In the genomic region with DNA sequence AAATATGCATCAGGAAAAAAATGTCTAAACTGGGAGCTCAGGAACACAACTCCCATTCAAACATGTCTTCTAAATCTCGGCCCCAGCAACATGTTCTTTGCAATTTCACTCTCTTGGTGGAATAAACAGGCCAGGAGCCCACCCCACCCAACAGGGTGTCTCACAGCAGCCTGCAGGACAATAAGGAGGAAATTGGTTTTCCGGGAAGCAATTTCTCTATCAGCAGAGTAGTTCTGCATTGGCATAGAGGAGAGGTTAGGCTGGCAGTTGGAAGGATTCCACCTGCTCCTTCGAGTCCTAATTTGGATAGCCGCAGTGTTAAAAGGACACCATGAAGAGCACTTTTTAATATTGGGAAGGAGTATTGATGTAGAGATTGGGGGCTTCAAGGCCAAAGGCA, we compare ENCODE assay signal across 27 cellular contexts. TPM values are rescaled to one million over a fixed set of nuclear protein-coding genes. Genes with fewer than 3 reads are reported as not detected.
DNase-seq lines count a peak whose midpoint lies in the region; ATAC-seq and TF ChIP-seq lines count a peak whose summit lies in the region.
"Had no signal": no experiment of that assay in that cellular context is flagged by ENCODE, and none has a peak within 500 bp of the region (broad histone marks: within the 10 kb centered on the region; RNA-seq: fewer than 3 reads in every experiment).

No MANE protein-coding gene starts in this region.

- peaks cover 0 to 11% of the 10 kb centered on the region in 2 donors for H3K4me1 ChIP-seq in breast epithelium
- H3K4me1 ChIP-seq in mammary epithelial cell (ENCODE audit: insufficient read depth, low read length), result peaks cover 18% of the 10 kb centered on the region
- H3K4me1 ChIP-seq in GM23338 (ENCODE audit: insufficient read depth), result peaks cover 21% of the 10 kb centered on the region
- H3K4me1 ChIP-seq: BE2C, SJCRH30 had no signal

- H2AFZ ChIP-seq in mammary epithelial cell (ENCODE audit: low read depth, low read length) (no peak overlapping the region), GM23338 (no peak overlapping the region)
- H2AFZ ChIP-seq: PC-9 had no signal

- 55% methylated on average over 4 of the region's 4 CpGs for WGBS in mammary epithelial cell (ENCODE audit: low coverage, missing lambda C conversion rate)

- H3K27ac ChIP-seq in breast epithelium (peak overlapping the region; percentile 23 to 86), mammary epithelial cell (ENCODE audit: insufficient read depth, low read depth, low read length) (no peak overlapping the region), GM23338 (ENCODE audit: low read depth) (no peak overlapping the region), VCaP (peak overlapping the region; percentile 99)
- H3K27ac ChIP-seq: PC-9, SJCRH30 had no signal

- H3K4me2 ChIP-seq in mammary epithelial cell (ENCODE audit: insufficient read depth, low read depth, low read length) (no peak overlapping the region), GM23338 (peak overlapping the region; percentile 52; the same call in 1 of the 2 replicates)
- H3K4me2 ChIP-seq: PC-9 had no signal

- DNase-seq in breast epithelium (ENCODE audit: low spot score in 2 of 2) (no peak), mammary epithelial cell (no peak), GM23338 (ENCODE audit: low spot score) (no peak)
- DNase-seq in activated naive CD8-positive, alpha-beta T cell treated with anti-CD3 and anti-CD28 coated beads for 36 hours, result no peak
- DNase-seq: ACHN; BE2C; CD4-positive, CD25-positive, alpha-beta regulatory T cell; DMS79 treated with DMSO at 0.1 percent for 48 hours; GF-D8; Karpas-422; NCI-H1105; NCI-H1436 treated with DMSO at 0.1 percent for 48 hours; NCI-H187 treated with DMSO at 0.1 percent for 48 hours; NCI-H774; PC-9; SJCRH30; T-helper 2 cell had no signal

- H3K36me3 Mint-ChIP-seq in GM23338 (ENCODE audit: low read depth), result no peaks in the 10 kb centered on the region
- no peaks in the 10 kb centered on the region for H3K36me3 Mint-ChIP-seq in activated naive CD8-positive, alpha-beta T cell treated with anti-CD3 and anti-CD28 coated beads for 36 hours
- H3K36me3 Mint-ChIP-seq: CD4-positive, CD25-positive, alpha-beta regulatory T cell had no signal

- CTCF ChIA-PET in mammary epithelial cell (lab: Charles Lee; ENCODE audit: low non-redundant PET), result interaction anchor here (0.5 kb wide), 1 partner anchor 432 kb away, joined by 3 read pairs; no protein-coding TSS in a partner anchor

- no peaks in the 10 kb centered on the region for H3F3A ChIP-seq in GM23338 (replicated peaks; ENCODE audit: low read depth)

- H3K79me2 ChIP-seq in mammary epithelial cell (ENCODE audit: insufficient read depth, low read length) (no peaks in the 10 kb centered on the region), GM23338 (replicated peaks; ENCODE audit: insufficient read depth) (no peaks in the 10 kb centered on the region)

- no peak overlapping the region for H3K9ac ChIP-seq in mammary epithelial cell (ENCODE audit: insufficient read depth, low read length)

- peaks cover 9% of the 10 kb centered on the region for H3K27me3 Mint-ChIP-seq in GM23338 (ENCODE audit: insufficient read depth, low read depth, poor library complexity)
- H3K27me3 Mint-ChIP-seq in activated naive CD8-positive, alpha-beta T cell treated with anti-CD3 and anti-CD28 coated beads for 36 hours, result no peaks in the 10 kb centered on the region

- TF ChIP-seq CTCF in breast epithelium (IDR thresholded peaks at IDR 0.05) (no peak), mammary epithelial cell (conservative IDR thresholded peaks at IDR 0.05 in 1 of 2, IDR thresholded peaks at IDR 0.05 in 1 of 2; ENCODE audit: extremely low read depth in 1 of 2, insufficient read depth in 1 of 2, low read depth in 1 of 2, low read length in 2 of 2) (no peak), GM23338 (conservative IDR thresholded peaks at IDR 0.05; ENCODE audit: low read depth in 2 of 2) (no peak), VCaP (conservative IDR thresholded peaks at IDR 0.05) (no peak)

- H3K36me3 ChIP-seq in breast epithelium (no peaks in the 10 kb centered on the region), mammary epithelial cell (ENCODE audit: insufficient read depth, low read length) (no peaks in the 10 kb centered on the region), GM23338 (ENCODE audit: insufficient read depth) (no peaks in the 10 kb centered on the region)
- H3K36me3 ChIP-seq: BE2C, SJCRH30 had no signal

- ATAC-seq in GM23338 (no peak), HG03460 (IDR thresholded peaks at IDR 0.05; ENCODE audit: unreplicated experiment) (no peak), GM21825 (IDR thresholded peaks at IDR 0.05; ENCODE audit: unreplicated experiment) (no peak)
- ATAC-seq: HepG2, Right ventricle myocardium inferior, SK-N-SH treated with all-trans-retinoic acid at 6 μM for 48 hours had no signal

- no peaks in the 10 kb centered on the region for H3K9me3 ChIP-seq in breast epithelium
- H3K9me3 ChIP-seq in mammary epithelial cell (replicated peaks; ENCODE audit: insufficient read depth, low read length), result no peaks in the 10 kb centered on the region
- H3K9me3 ChIP-seq: BE2C, SJCRH30 had no signal

- no TSS peak for BruUV-seq in mammary epithelial cell (replicated peaks; lab: Mats Ljungman, UMichigan)

- no peaks in the 10 kb centered on the region for H3K9me2 ChIP-seq in GM23338 (ENCODE audit: insufficient read depth)

- H3K27me3 ChIP-seq in breast epithelium (no peaks in the 10 kb centered on the region), mammary epithelial cell (ENCODE audit: insufficient read depth, low read length) (no peaks in the 10 kb centered on the region), GM23338 (ENCODE audit: insufficient read depth) (no peaks in the 10 kb centered on the region)
- H3K27me3 ChIP-seq: BE2C, SJCRH30 had no signal

- no peak for TF ChIP-seq POLR2A in breast epithelium (IDR thresholded peaks at IDR 0.05)

- H4K20me1 ChIP-seq in mammary epithelial cell (ENCODE audit: insufficient read depth, low read length) (no peaks in the 10 kb centered on the region), GM23338 (replicated peaks; ENCODE audit: insufficient read depth) (no peaks in the 10 kb centered on the region)

- in situ Hi-C loops in mammary epithelial cell (cut with MboI; ENCODE audit: low sequenced_read_pairs in 2 of 2), result no loop called here

- dilution Hi-C loops in mammary epithelial cell (cut with HindIII; ENCODE audit: low sequenced_read_pairs), result no loop called here

- H3K4me3 Mint-ChIP-seq in GM23338, result no peak overlapping the region; the same call in 2 of the 3 replicates
- no peak overlapping the region for H3K4me3 Mint-ChIP-seq in activated naive CD8-positive, alpha-beta T cell treated with anti-CD3 and anti-CD28 coated beads for 36 hours
- H3K4me3 Mint-ChIP-seq: CD4-positive, CD25-positive, alpha-beta regulatory T cell had no signal

- H3K9me3 Mint-ChIP-seq in GM23338, result no peaks in the 10 kb centered on the region
- H3K9me3 Mint-ChIP-seq in activated naive CD8-positive, alpha-beta T cell treated with anti-CD3 and anti-CD28 coated beads for 36 hours, result no peaks in the 10 kb centered on the region
- H3K9me3 Mint-ChIP-seq: CD4-positive, CD25-positive, alpha-beta regulatory T cell had no signal

- H3K27ac Mint-ChIP-seq in GM23338, result no peak overlapping the region
- H3K27ac Mint-ChIP-seq in activated naive CD8-positive, alpha-beta T cell treated with anti-CD3 and anti-CD28 coated beads for 36 hours, result no peak overlapping the region
- H3K27ac Mint-ChIP-seq: CD4-positive, CD25-positive, alpha-beta regulatory T cell had no signal

- intact Hi-C loops in breast epithelium (cut with DNase I; ENCODE audit: low total_unique reads), result loop anchor here (10.0 kb wide), 1 partner anchor 205 kb away; no protein-coding TSS in a partner anchor
- intact Hi-C loops in mammary epithelial cell (cut with micrococcal nuclease), result loop anchor here (5.0 kb wide), 1 partner anchor 37 kb away; no protein-coding TSS in a partner anchor

- H3K4me3 ChIP-seq in breast epithelium, result no peak overlapping the region
- H3K4me3 ChIP-seq in mammary epithelial cell (replicated peaks in 1 of 3; ENCODE audit: insufficient read depth in 1 of 3, low read depth in 2 of 3, low read length in 3 of 3), result no peak overlapping the region
- H3K4me3 ChIP-seq in GM23338, result no peak overlapping the region
- H3K4me3 ChIP-seq: PC-9, SJCRH30 had no signal

- H3K4me1 Mint-ChIP-seq in GM23338, result peaks cover 68% of the 10 kb centered on the region
- H3K4me1 Mint-ChIP-seq in activated naive CD8-positive, alpha-beta T cell treated with anti-CD3 and anti-CD28 coated beads for 36 hours, result no peaks in the 10 kb centered on the region
- H3K4me1 Mint-ChIP-seq: CD4-positive, CD25-positive, alpha-beta regulatory T cell had no signal

TF ChIP-seq in GM23338, 12 proteins besides CTCF, POLR2A, EP300 and RAD21 (continues in another document):
- TF ChIP-seq ETS1 (IDR thresholded peaks at IDR 0.05) (no peak), ZNF331 (CRISPR knock-in tag; IDR thresholded peaks at IDR 0.05; ENCODE audit: low read depth) (no peak), POLR2AphosphoS5 (IDR thresholded peaks at IDR 0.05; ENCODE audit: low read depth) (no peak), EZH2 (IDR thresholded peaks at IDR 0.05; ENCODE audit: low read depth, unreplicated experiment) (no peak), STAT1 (IDR thresholded peaks at IDR 0.05; ENCODE audit: unreplicated experiment) (no peak)

RNA-seq across cellular contexts. Expression of gene BARX2, which starts 55.9 kb away (rescaled TPM):
- total RNA-seq in breast epithelium (10 to 100 TPM in 1 of 3 donors, 1 to 10 TPM in 1, not detected in 1; 8.2 to 19.5 TPM), mammary epithelial cell (under 1 TPM in 1 of 2 donors, not detected in 1; 0.17 TPM)
- polyA plus RNA-seq in mammary epithelial cell (0.02 TPM), GM23338 (2016; fragmentation: Nextera tagmentation; extraction: Ambion mirVana) (not detected in 2 replicates)
- polyA minus RNA-seq in mammary epithelial cell, result not detected
- not detected in 2 replicates for total RNA-seq in GM23338 (2014; rRNA removed; shearing (Covaris generic))
- under 1 TPM in 1 of 2 experiments, not detected in 1; 0.12 TPM for total RNA-seq in activated naive CD8-positive, alpha-beta T cell treated with anti-CD3 and anti-CD28 coated beads for 36 hours
- total RNA-seq: CD4-positive, CD25-positive, alpha-beta regulatory T cell; H4; HepG2; HT1080; NCI-H460; Right ventricle myocardium inferior; RPMI7951 had no signal
- polyA plus RNA-seq: CD4-positive, CD25-positive, alpha-beta regulatory T cell; HepG2 had no signal

Comparison
In these comparisons a context has a peak if more than half of its experiments do, and no peak if none do; other contexts are left out.
1. H3K27ac ChIP-seq: peak in breast epithelium (2 of 2) and VCaP (single experiment); none in mammary epithelial cell (single experiment) and GM23338 (single experiment).